ENCODE assay signal across 21 cellular contexts in the genomic region with DNA sequence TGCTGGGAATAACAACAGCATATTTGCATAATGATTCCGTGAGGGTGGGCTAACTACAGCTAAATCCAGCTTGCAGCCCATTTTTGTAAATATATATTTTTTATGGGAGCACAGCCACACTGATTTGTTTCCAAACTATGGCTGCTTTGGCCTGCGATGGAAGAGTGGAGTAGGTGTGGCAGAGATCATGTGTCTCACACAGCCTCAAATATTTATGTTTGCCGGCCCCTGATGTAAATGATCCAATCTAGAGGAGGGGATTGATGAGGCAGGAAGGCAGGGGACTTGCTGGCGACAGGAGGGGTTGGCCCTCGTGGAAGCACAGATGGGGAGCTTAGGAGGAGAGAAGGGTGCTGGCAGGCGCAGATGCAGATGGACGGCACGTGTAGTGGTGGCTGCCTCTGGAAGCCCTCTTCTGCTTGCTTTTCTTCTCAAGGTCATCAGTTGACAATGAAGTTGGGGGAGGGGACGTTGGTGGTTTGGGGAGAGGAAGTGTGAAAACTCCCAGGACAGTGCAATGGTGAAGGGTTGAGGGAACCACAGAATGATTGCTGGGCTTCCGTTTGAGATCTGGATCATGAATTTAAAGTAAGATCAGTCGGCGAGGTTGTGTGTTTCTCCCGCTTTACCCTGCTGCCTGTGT. TPM values are rescaled to one million over a fixed set of nuclear protein-coding genes. Genes with fewer than 3 reads are reported as not detected.
DNase-seq lines count a peak whose midpoint lies in the region; ATAC-seq and FAIRE-seq lines count a peak whose summit lies in the region.
"Had no signal": no experiment of that assay in that cellular context is flagged by ENCODE, and none has a peak within 500 bp of the region (broad histone marks: within the 10 kb centered on the region; RNA-seq: fewer than 3 reads in every experiment).

No MANE protein-coding gene starts in this region.

- peaks cover 4% of the 10 kb centered on the region for H3K36me3 Mint-ChIP-seq in activated naive CD8-positive, alpha-beta T cell treated with anti-CD3 and anti-CD28 coated beads, Interleukin-2, amount 10 ng/mL, durations not matched to agents 7 days and 5 days
- peaks cover 3% of the 10 kb centered on the region for H3K36me3 Mint-ChIP-seq in activated naive CD8-positive, alpha-beta T cell treated with anti-CD3 and anti-CD28 coated beads for 36 hours
- peaks cover 6% of the 10 kb centered on the region for H3K36me3 Mint-ChIP-seq in dendritic cell treated with granulocyte-macrophage colony-stimulating factor and Interleukin-4, amounts not matched to agents 40 ng/mL and 50 ng/mL, for 4 days (ENCODE audit: low read depth)
- H3K36me3 Mint-ChIP-seq: activated naive CD8-positive, alpha-beta T cell had no signal

- H3K27ac Mint-ChIP-seq in activated naive CD8-positive, alpha-beta T cell treated with anti-CD3 and anti-CD28 coated beads, Interleukin-2, amount 10 ng/mL, durations not matched to agents 7 days and 5 days = peak overlapping the region; percentile 13
- no peak overlapping the region for H3K27ac Mint-ChIP-seq in activated naive CD8-positive, alpha-beta T cell treated with anti-CD3 and anti-CD28 coated beads for 36 hours
- peak overlapping the region; percentile 6 for H3K27ac Mint-ChIP-seq in dendritic cell treated with granulocyte-macrophage colony-stimulating factor and Interleukin-4, amounts not matched to agents 40 ng/mL and 50 ng/mL, for 4 days
- H3K27ac Mint-ChIP-seq: activated naive CD8-positive, alpha-beta T cell had no signal

- DNase-seq in activated naive CD8-positive, alpha-beta T cell treated with anti-CD3 and anti-CD28 coated beads, Interleukin-2, amount 10 ng/mL, durations not matched to agents 7 days and 5 days = no peak
- no peak for DNase-seq in activated naive CD8-positive, alpha-beta T cell treated with anti-CD3 and anti-CD28 coated beads for 36 hours
- peak; percentile 0 for DNase-seq in NCI-H82 treated with DMSO at 0.1 percent for 48 hours (lab: John Stamatoyannopoulos, UW; ENCODE audit: unreplicated experiment)
- DNase-seq in urothelium cell line (ENCODE audit: low spot score) = no peak
- DNase-seq in RCC 7860 (ENCODE audit: low spot score) = no peak
- DNase-seq in stimulated activated CD4-positive, alpha-beta T cell treated with anti-CD3 and anti-CD28 coated beads, Interleukin-2, amount 100 ng/mL, for 24 hours = no peak
- DNase-seq: activated CD4-positive, alpha-beta T cell treated with anti-CD3 and anti-CD28 coated beads, Interleukin-2, amount 10 ng/mL, durations not matched to agents 7 days and 5 days; activated T-cell treated with anti-CD3 and anti-CD28 coated beads, Interleukin-2, amount 50 U/mL, for 1 hour; brain microvascular endothelial cell; Calu3; dermis blood vessel endothelial cell; NCI-H1105 treated with DMSO at 0.1 percent for 48 hours; NK-92 treated with Interleukin-12 subunit alpha and Interleukin-12 subunit beta, amount 100 ng/mL, for 24 hours; Right ventricle myocardium superior; stimulated activated CD4-positive, alpha-beta T cell treated with anti-CD3 and anti-CD28 coated beads, Interleukin-4, amount 100 ng/mL, for 4 hours; stimulated activated CD8-positive, alpha-beta memory T cell treated with anti-CD3 and anti-CD28 coated beads, Interleukin-4, amount 100 ng/mL, for 48 hours; T-helper 9 cell had no signal

- H3K4me1 Mint-ChIP-seq in activated naive CD8-positive, alpha-beta T cell treated with anti-CD3 and anti-CD28 coated beads, Interleukin-2, amount 10 ng/mL, durations not matched to agents 7 days and 5 days = peaks cover 20% of the 10 kb centered on the region
- H3K4me1 Mint-ChIP-seq in activated naive CD8-positive, alpha-beta T cell treated with anti-CD3 and anti-CD28 coated beads for 36 hours = peaks cover 9% of the 10 kb centered on the region
- H3K4me1 Mint-ChIP-seq in dendritic cell treated with granulocyte-macrophage colony-stimulating factor and Interleukin-4, amounts not matched to agents 40 ng/mL and 50 ng/mL, for 4 days (ENCODE audit: low read depth) = peaks cover 39% of the 10 kb centered on the region

- intact Hi-C loops in dendritic cell treated with granulocyte-macrophage colony-stimulating factor and Interleukin-4, amounts not matched to agents 40 ng/mL and 50 ng/mL, for 4 days (cut with micrococcal nuclease) = no loop called here

- peak overlapping the region; percentile 8 for H3K4me3 Mint-ChIP-seq in activated naive CD8-positive, alpha-beta T cell treated with anti-CD3 and anti-CD28 coated beads, Interleukin-2, amount 10 ng/mL, durations not matched to agents 7 days and 5 days
- H3K4me3 Mint-ChIP-seq in activated naive CD8-positive, alpha-beta T cell treated with anti-CD3 and anti-CD28 coated beads for 36 hours = no peak overlapping the region
- no peak overlapping the region for H3K4me3 Mint-ChIP-seq in dendritic cell treated with granulocyte-macrophage colony-stimulating factor and Interleukin-4, amounts not matched to agents 40 ng/mL and 50 ng/mL, for 4 days
- H3K4me3 Mint-ChIP-seq: activated CD4-positive, alpha-beta T cell treated with anti-CD3 and anti-CD28 coated beads, Interleukin-2, amount 10 ng/mL, durations not matched to agents 7 days and 5 days; activated naive CD8-positive, alpha-beta T cell had no signal

- POLR2A ChIA-PET in activated naive CD8-positive, alpha-beta T cell treated with anti-CD3 and anti-CD28 coated beads, Interleukin-2, amount 10 ng/mL, durations not matched to agents 7 days and 5 days (lab: Charles Lee) = interaction anchor here (0.9 kb wide), 1 partner anchor 21 kb away, joined by 4 read pairs; no protein-coding TSS in a partner anchor

- peaks cover 4% of the 10 kb centered on the region for H3K27me3 Mint-ChIP-seq in activated naive CD8-positive, alpha-beta T cell treated with anti-CD3 and anti-CD28 coated beads, Interleukin-2, amount 10 ng/mL, durations not matched to agents 7 days and 5 days
- H3K27me3 Mint-ChIP-seq in activated naive CD8-positive, alpha-beta T cell treated with anti-CD3 and anti-CD28 coated beads for 36 hours = peaks cover 12% of the 10 kb centered on the region
- H3K27me3 Mint-ChIP-seq in dendritic cell treated with granulocyte-macrophage colony-stimulating factor and Interleukin-4, amounts not matched to agents 40 ng/mL and 50 ng/mL, for 4 days = peaks cover 13% of the 10 kb centered on the region
- H3K27me3 Mint-ChIP-seq: activated naive CD8-positive, alpha-beta T cell had no signal

- ATAC-seq in activated naive CD8-positive, alpha-beta T cell treated with anti-CD3 and anti-CD28 coated beads, Interleukin-2, amount 10 ng/mL, durations not matched to agents 7 days and 5 days (ENCODE audit: low read depth) = peak; percentile 35
- ATAC-seq in HG02885 (IDR thresholded peaks at IDR 0.05; ENCODE audit: poor library complexity, unreplicated experiment) = no peak

- FAIRE-seq in urothelium cell line (lab: Jason Lieb, UNC) (peak; percentile 35), RCC 7860 (lab: Jason Lieb, UNC) (no peak)
- FAIRE-seq: GM12892 had no signal

- H3K9me3 Mint-ChIP-seq in activated naive CD8-positive, alpha-beta T cell treated with anti-CD3 and anti-CD28 coated beads, Interleukin-2, amount 10 ng/mL, durations not matched to agents 7 days and 5 days = peaks cover 8% of the 10 kb centered on the region
- H3K9me3 Mint-ChIP-seq in activated naive CD8-positive, alpha-beta T cell treated with anti-CD3 and anti-CD28 coated beads for 36 hours = peaks cover 7% of the 10 kb centered on the region
- peaks cover 21% of the 10 kb centered on the region for H3K9me3 Mint-ChIP-seq in dendritic cell treated with granulocyte-macrophage colony-stimulating factor and Interleukin-4, amounts not matched to agents 40 ng/mL and 50 ng/mL, for 4 days

RNA-seq across cellular contexts. Expression of gene COL13A1, which starts 15.4 kb away (rescaled TPM):
- not detected for total RNA-seq in activated naive CD8-positive, alpha-beta T cell treated with anti-CD3 and anti-CD28 coated beads, Interleukin-2, amount 10 ng/mL, durations not matched to agents 7 days and 5 days
- total RNA-seq in activated naive CD8-positive, alpha-beta T cell treated with anti-CD3 and anti-CD28 coated beads for 36 hours = not detected
- total RNA-seq: activated CD4-positive, alpha-beta T cell treated with anti-CD3 and anti-CD28 coated beads, Interleukin-2, amount 10 ng/mL, durations not matched to agents 7 days and 5 days had no signal
